17 cellular contexts compared by ENCODE assay signal in genomic region chr3:119550090-119550910, GRCh38. TPM values are rescaled to one million over a fixed set of nuclear protein-coding genes. Genes with fewer than 3 reads are reported as not detected.
DNase-seq lines count a peak whose midpoint lies in the region; ATAC-seq, FAIRE-seq and TF ChIP-seq lines count a peak whose summit lies in the region.
"Had no signal": no experiment of that assay in that cellular context is flagged by ENCODE, and none has a peak within 500 bp of the region (broad histone marks: within the 10 kb centered on the region; RNA-seq: fewer than 3 reads in every experiment).

No MANE protein-coding gene starts in this region.

- RAD21 ChIA-PET in GM12878 (lab: Charles Lee; ENCODE audit: unreplicated experiment) = interaction anchor here (0.7 to 2.2 kb wide), 15 partner anchors 8 to 310 kb away, joined by 3 to 25 read pairs (median 3); partner anchors contain the start of gene B4GALT4

- peaks cover 94% of the 10 kb centered on the region for H3K79me2 ChIP-seq in GM12878 (ENCODE audit: control insufficient read depth, insufficient read depth, low read length)

- peak overlapping the region; percentile 36; the same call in 1 of the 2 replicates for H2AFZ ChIP-seq in GM12878 (ENCODE audit: control insufficient read depth, low read depth, low read length)

- H3K9me3 Mint-ChIP-seq in T-helper 2 cell treated with Interferon-gamma antibody and Interleukin-4, amounts not matched to agents 5 μg/mL and 100 μg/mL, for 36 hours = no peaks in the 10 kb centered on the region
- H3K9me3 Mint-ChIP-seq: CD4-positive, alpha-beta T cell; immature natural killer cell had no signal

- peak overlapping the region; percentile 96 for H3K4me2 ChIP-seq in GM12878 (ENCODE audit: control insufficient read depth, insufficient read depth)

- no peaks in the 10 kb centered on the region for H4K20me1 ChIP-seq in GM12878 (ENCODE audit: control insufficient read depth, insufficient read depth)

- SMC1A ChIA-PET in GM12878 (lab: Charles Lee; ENCODE audit: uncharacterized antibody, unreplicated experiment) = interaction anchor here (0.8 to 4.1 kb wide), 21 partner anchors 9 to 224 kb away, joined by 3 to 30 read pairs (median 4); partner anchors contain the start of genes CD80, COX17 and PLA1A

- ATAC-seq in HG02852 (IDR thresholded peaks at IDR 0.05; ENCODE audit: unreplicated experiment) (peak; percentile 38), GM12878 (peak; percentile 52)

- H3K4me1 ChIP-seq in GM12878 (ENCODE audit: control insufficient read depth, insufficient read depth, low read length) = peaks cover 42% of the 10 kb centered on the region
- H3K4me1 ChIP-seq: testis had no signal

- peak overlapping the region; percentile 29 for H3K27ac Mint-ChIP-seq in T-helper 2 cell treated with Interferon-gamma antibody and Interleukin-4, amounts not matched to agents 5 μg/mL and 100 μg/mL, for 36 hours
- H3K27ac Mint-ChIP-seq: CD4-positive, alpha-beta T cell; immature natural killer cell had no signal

- FAIRE-seq in GM19239 (lab: Jason Lieb, UNC) (peak; percentile 96), GM12878 (lab: Jason Lieb, UNC) (no peak)
- FAIRE-seq: frontal cortex had no signal

- TF ChIP-seq CTCF in GM12878 (IDR thresholded peaks at IDR 0.05 in 2 of 3, conservative IDR thresholded peaks at IDR 0.05 in 1 of 3; ENCODE audit: control insufficient read depth in 2 of 3, extremely low read depth in 1 of 3, insufficient read depth in 1 of 3, low read depth in 3 of 3, low read length in 3 of 3) = peak; percentile 11 to 50 (median 12); a peak in 3 of 6 replicates

- peak; percentile 54 for TF ChIP-seq POLR2A in GM12878 (IDR thresholded peaks at IDR 0.05; ENCODE audit: low read depth, low read length)

- no peaks in the 10 kb centered on the region for H3K9me3 ChIP-seq in GM12878 (replicated peaks; ENCODE audit: control insufficient read depth, insufficient read depth, low read length)
- H3K9me3 ChIP-seq: ovary, testis had no signal

- in situ Hi-C loops in GM12878 (cut with MboI) = no loop called here

- no peak for TF ChIP-seq EP300 in GM12878 (IDR thresholded peaks at IDR 0.05; ENCODE audit: borderline replicate concordance in 1 of 2, control insufficient read depth in 1 of 2, low read depth in 2 of 2, low read length in 2 of 2)

- peak; percentile 52 for TF ChIP-seq RAD21 in GM12878 (IDR thresholded peaks at IDR 0.05; ENCODE audit: insufficient read depth, low read depth, low read length)

- no peak for DNase-seq in T-helper 2 cell treated with Interferon-gamma antibody and Interleukin-4, amounts not matched to agents 5 μg/mL and 100 μg/mL, for 36 hours (ENCODE audit: low spot score)
- DNase-seq in T-helper 2 cell (no peak), GM19239 (ENCODE audit: insufficient read length, low spot score) (no peak), GM12878 (ENCODE audit: low read depth, low spot score) (no peak), SKM-1 (lab: John Stamatoyannopoulos, UW; ENCODE audit: unreplicated experiment) (no peak), NCI-H1417 (lab: John Stamatoyannopoulos, UW) (no peak), glomerular visceral epithelial cell (ENCODE audit: extremely low spot score) (no peak)
- DNase-seq: brain microvascular endothelial cell; CD4-positive, alpha-beta T cell; immature natural killer cell; NCI-H187; NCI-H774; ovary; testis had no signal

- 0% methylated on average over 9 of the region's 9 CpGs for WGBS in GM12878 (ENCODE audit: insufficient coverage, insufficient replicate concordance, low lambda C conversion rate, missing lambda C conversion rate)

- H3K36me3 Mint-ChIP-seq in T-helper 2 cell treated with Interferon-gamma antibody and Interleukin-4, amounts not matched to agents 5 μg/mL and 100 μg/mL, for 36 hours (ENCODE audit: low read depth) = peaks cover under 1% of the 10 kb centered on the region
- H3K36me3 Mint-ChIP-seq: immature natural killer cell had no signal

- H3K9ac ChIP-seq in GM12878 (ENCODE audit: control insufficient read depth, insufficient read depth, low read length) = peak overlapping the region; percentile 53

- peak overlapping the region; percentile 93 for H3K27ac ChIP-seq in GM12878 (ENCODE audit: control insufficient read depth, insufficient read depth)
- H3K27ac ChIP-seq: 22Rv1, brain microvascular endothelial cell, ovary, testis had no signal

- peaks cover 8% of the 10 kb centered on the region for H3K4me1 Mint-ChIP-seq in T-helper 2 cell treated with Interferon-gamma antibody and Interleukin-4, amounts not matched to agents 5 μg/mL and 100 μg/mL, for 36 hours (ENCODE audit: low read depth)
- H3K4me1 Mint-ChIP-seq: immature natural killer cell had no signal

- CTCF ChIA-PET in GM12878 (lab: Yijun Ruan, JAX) = interaction anchor here (0.6 to 4.4 kb wide), 18 partner anchors 9 to 130 kb away, joined by 3 to 37 read pairs (median 5); partner anchors contain the start of gene CD80

- intact Hi-C loops in GM12878 (cut with micrococcal nuclease; ENCODE audit: unreplicated experiment) = loop anchor here (10.0 kb wide), 1 partner anchor 545 kb away; the partner anchor contains the start of gene GSK3B

- no TSS peak for BruUV-seq in GM12878 (replicated peaks; lab: Mats Ljungman, UMichigan)

- H3K4me3 Mint-ChIP-seq in T-helper 2 cell treated with Interferon-gamma antibody and Interleukin-4, amounts not matched to agents 5 μg/mL and 100 μg/mL, for 36 hours = no peak overlapping the region
- H3K4me3 Mint-ChIP-seq: CD4-positive, alpha-beta T cell; immature natural killer cell had no signal

- POLR2A ChIA-PET in GM12878 (lab: Charles Lee) = interaction anchor here (0.7 to 2.3 kb wide), 10 partner anchors 9 to 122 kb away, joined by 3 to 11 read pairs (median 3); partner anchors contain the start of genes CD80 and TIMMDC1

- H3K4me3 ChIP-seq in GM12878 = peak overlapping the region; percentile 57
- H3K4me3 ChIP-seq: ovary, testis had no signal

- H3K27me3 Mint-ChIP-seq in T-helper 2 cell treated with Interferon-gamma antibody and Interleukin-4, amounts not matched to agents 5 μg/mL and 100 μg/mL, for 36 hours (ENCODE audit: low read depth) = no peaks in the 10 kb centered on the region
- H3K27me3 Mint-ChIP-seq: CD4-positive, alpha-beta T cell had no signal

- peaks cover 3 to 31% of the 10 kb centered on the region in 2 experiments; a peak in 3 of 4 replicates for H3K36me3 ChIP-seq in GM12878 (ENCODE audit: control insufficient read depth in 2 of 2, insufficient read depth in 2 of 2, low read length in 1 of 2)
- H3K36me3 ChIP-seq: brain microvascular endothelial cell, ovary had no signal

- H3K27me3 ChIP-seq in GM12878 (replicated peaks in 1 of 2; ENCODE audit: control insufficient read depth in 2 of 2, insufficient read depth in 2 of 2, low read length in 1 of 2) = no peaks in the 10 kb centered on the region
- H3K27me3 ChIP-seq: brain microvascular endothelial cell, ovary, testis had no signal

RNA-seq across cellular contexts. Expression of gene CD80, which starts 9.1 kb away (rescaled TPM):
- total RNA-seq in GM12878 (2013; cell fraction: nucleolus; rRNA removed) = 691 and 699 TPM in 2 replicates
- total RNA-seq in GM12878 (2014; rRNA removed) (68.7 and 83.3 TPM in 2 replicates), GM12878 (2014; rRNA removed; fragmentation: Illumina TruSeq; extraction: Trizol) (64.3 and 70.2 TPM in 2 replicates), GM12878 (2021) (51.8 and 54.4 TPM in 2 replicates)
- 39.5 TPM for polyA plus RNA-seq in GM12878 (2011; ENCODE audit: low read depth)
- polyA plus RNA-seq in GM12878 (2011; rRNA removed) (137 and 157 TPM in 2 replicates), GM12878 (2014; fragmentation: Illumina TruSeq; extraction: Trizol) (61.8 and 81.6 TPM in 2 replicates), GM12878 (2014; fragmentation: Nextera tagmentation; extraction: Ambion mirVana) (10 to 100 TPM; 42.5 to 54.1 TPM), GM12878 (2014; rRNA removed) (60.9 and 68.5 TPM in 2 replicates), GM12878 (2016; fragmentation: Nextera tagmentation; extraction: Ambion mirVana) (10 to 100 TPM; 41.4 to 44.5 TPM)
- polyA plus RNA-seq in GM12878 (2011; cell fraction: cytosol; rRNA removed) = 93.0 and 95.1 TPM in 2 replicates
- polyA plus RNA-seq in GM12878 (2011; cell fraction: nucleus; rRNA removed) = 106 and 129 TPM in 2 replicates
- polyA plus RNA-seq in GM12878 (2012) = 27.9 and 44.5 TPM in 2 replicates
- polyA minus RNA-seq in GM12878 (2011; rRNA and poly(A)+ RNA removed) = 272 and 299 TPM in 2 replicates
- polyA minus RNA-seq in GM12878 (2011; cell fraction: cytosol; rRNA and poly(A)+ RNA removed) = 39.7 and 42.1 TPM in 2 replicates
- 126 and 140 TPM in 2 replicates for polyA minus RNA-seq in GM12878 (2011; cell fraction: nucleus; rRNA and poly(A)+ RNA removed)
- total RNA-seq: frontal cortex had no signal
- polyA plus RNA-seq: immature natural killer cell had no signal

RNA-seq across cellular contexts. Expression of gene ADPRH, which starts 29.0 kb away (rescaled TPM):
- 31.0 and 32.4 TPM in 2 replicates for total RNA-seq in GM12878 (2013; cell fraction: nucleolus; rRNA removed)
- total RNA-seq in GM12878 (2014; rRNA removed) (15.4 and 17.2 TPM in 2 replicates), GM12878 (2014; rRNA removed; fragmentation: Illumina TruSeq; extraction: Trizol) (12.2 and 13.2 TPM in 2 replicates), GM12878 (2021) (24.9 and 26.0 TPM in 2 replicates)
- polyA plus RNA-seq in GM12878 (2011; ENCODE audit: low read depth) = 11.1 TPM
- polyA plus RNA-seq in GM12878 (2011; rRNA removed) (32.6 and 33.1 TPM in 2 replicates), GM12878 (2014; fragmentation: Illumina TruSeq; extraction: Trizol) (24.5 and 25.8 TPM in 2 replicates), GM12878 (2014; fragmentation: Nextera tagmentation; extraction: Ambion mirVana) (1 to 10 TPM; 2.3 to 3.7 TPM), GM12878 (2014; rRNA removed) (16.5 and 19.1 TPM in 2 replicates), GM12878 (2016; fragmentation: Nextera tagmentation; extraction: Ambion mirVana) (10 to 100 TPM; 19.0 to 22.0 TPM)
- polyA plus RNA-seq in GM12878 (2011; cell fraction: cytosol; rRNA removed) = 23.1 and 27.0 TPM in 2 replicates
- 18.0 and 19.9 TPM in 2 replicates for polyA plus RNA-seq in GM12878 (2011; cell fraction: nucleus; rRNA removed)
- polyA plus RNA-seq in GM12878 (2012) = 13.2 and 20.2 TPM in 2 replicates
- polyA minus RNA-seq in GM12878 (2011; rRNA and poly(A)+ RNA removed) = 31.7 and 36.9 TPM in 2 replicates
- 10.2 and 11.2 TPM in 2 replicates for polyA minus RNA-seq in GM12878 (2011; cell fraction: cytosol; rRNA and poly(A)+ RNA removed)
- polyA minus RNA-seq in GM12878 (2011; cell fraction: nucleus; rRNA and poly(A)+ RNA removed) = 12.1 and 16.2 TPM in 2 replicates

RNA-seq across cellular contexts. Expression of gene PLA1A, which starts 47.4 kb away (rescaled TPM):
- total RNA-seq in GM12878 (2013; cell fraction: nucleolus; rRNA removed) = 43.4 and 53.6 TPM in 2 replicates
- total RNA-seq in GM12878 (2014; rRNA removed) = 5.9 and 6.5 TPM in 2 replicates
- 4.7 TPM in 2 replicates for total RNA-seq in GM12878 (2014; rRNA removed; fragmentation: Illumina TruSeq; extraction: Trizol)
- total RNA-seq in GM12878 (2021) = 3.8 and 4.4 TPM in 2 replicates
- polyA plus RNA-seq in GM12878 (2011; ENCODE audit: low read depth) = 7.9 TPM
- polyA plus RNA-seq in GM12878 (2011; rRNA removed) = 106 TPM in 2 replicates
- polyA plus RNA-seq in GM12878 (2011; cell fraction: cytosol; rRNA removed) = 92.1 and 100 TPM in 2 replicates
- 48.6 and 73.6 TPM in 2 replicates for polyA plus RNA-seq in GM12878 (2011; cell fraction: nucleus; rRNA removed)
- 8.0 and 10.1 TPM in 2 replicates for polyA plus RNA-seq in GM12878 (2012)
- 4.9 and 6.7 TPM in 2 replicates for polyA plus RNA-seq in GM12878 (2014; fragmentation: Illumina TruSeq; extraction: Trizol)
- 1 to 10 TPM; 2.9 to 3.5 TPM for polyA plus RNA-seq in GM12878 (2014; fragmentation: Nextera tagmentation; extraction: Ambion mirVana)
- polyA plus RNA-seq in GM12878 (2014; rRNA removed) = 3.1 and 3.9 TPM in 2 replicates
- 1 to 10 TPM; 5.3 to 7.2 TPM for polyA plus RNA-seq in GM12878 (2016; fragmentation: Nextera tagmentation; extraction: Ambion mirVana)
- 103 and 152 TPM in 2 replicates for polyA minus RNA-seq in GM12878 (2011; rRNA and poly(A)+ RNA removed)
- polyA minus RNA-seq in GM12878 (2011; cell fraction: cytosol; rRNA and poly(A)+ RNA removed) = 28.3 and 32.7 TPM in 2 replicates
- 68.2 and 98.7 TPM in 2 replicates for polyA minus RNA-seq in GM12878 (2011; cell fraction: nucleus; rRNA and poly(A)+ RNA removed)
- total RNA-seq: CD4-positive, alpha-beta T cell had no signal
- polyA plus RNA-seq: immature natural killer cell had no signal

RNA-seq across cellular contexts. Expression of gene TIMMDC1, which starts 52.0 kb away (rescaled TPM):
- total RNA-seq in GM12878 (2013; cell fraction: nucleolus; rRNA removed) = 48.8 and 57.4 TPM in 2 replicates
- 55.5 and 59.3 TPM in 2 replicates for total RNA-seq in GM12878 (2014; rRNA removed)
- 52.3 and 55.9 TPM in 2 replicates for total RNA-seq in GM12878 (2014; rRNA removed; fragmentation: Illumina TruSeq; extraction: Trizol)
- total RNA-seq in GM12878 (2021) = 76.3 and 79.7 TPM in 2 replicates
- polyA plus RNA-seq in GM12878 (2011; ENCODE audit: low read depth) = 46.8 TPM
- polyA plus RNA-seq in GM12878 (2011; rRNA removed) = 67.9 and 98.2 TPM in 2 replicates
- 43.3 and 50.3 TPM in 2 replicates for polyA plus RNA-seq in GM12878 (2011; cell fraction: cytosol; rRNA removed)
- polyA plus RNA-seq in GM12878 (2011; cell fraction: nucleus; rRNA removed) = 31.7 and 36.5 TPM in 2 replicates
- 32.6 and 37.3 TPM in 2 replicates for polyA plus RNA-seq in GM12878 (2012)
- polyA plus RNA-seq in GM12878 (2014; fragmentation: Illumina TruSeq; extraction: Trizol) = 56.7 and 64.3 TPM in 2 replicates
- polyA plus RNA-seq in GM12878 (2014; fragmentation: Nextera tagmentation; extraction: Ambion mirVana) = 100 to 1,000 TPM; 136 to 146 TPM
- 62.5 and 70.8 TPM in 2 replicates for polyA plus RNA-seq in GM12878 (2014; rRNA removed)
- polyA plus RNA-seq in GM12878 (2016; fragmentation: Nextera tagmentation; extraction: Ambion mirVana) = 100 to 1,000 TPM; 138 to 142 TPM
- polyA minus RNA-seq in GM12878 (2011; rRNA and poly(A)+ RNA removed) = 28.7 and 39.7 TPM in 2 replicates
- polyA minus RNA-seq in GM12878 (2011; cell fraction: cytosol; rRNA and poly(A)+ RNA removed) = 15.9 and 26.4 TPM in 2 replicates
- polyA minus RNA-seq in GM12878 (2011; cell fraction: nucleus; rRNA and poly(A)+ RNA removed) = 26.7 and 37.4 TPM in 2 replicates
